In the genomic region with DNA sequence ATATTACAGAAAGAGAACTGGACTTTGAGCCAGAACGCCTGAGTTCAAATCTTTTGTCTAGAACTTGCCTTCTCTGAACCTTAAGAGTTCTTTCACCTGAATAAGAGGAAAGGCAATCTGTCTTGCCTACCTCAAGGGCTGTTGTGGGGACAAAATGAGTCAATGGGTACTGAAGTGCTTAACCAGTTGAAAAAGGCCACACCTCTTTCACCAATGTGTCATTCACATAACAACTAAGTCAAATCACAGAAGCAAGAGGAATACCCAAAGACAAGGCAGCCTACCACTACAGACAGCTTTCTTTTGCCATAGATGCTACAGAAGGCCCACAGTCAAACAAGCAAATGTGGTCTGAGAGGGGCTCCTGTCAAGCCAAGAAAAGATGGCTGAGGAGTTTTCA, we compare ENCODE assay signal across 9 cellular contexts.
DNase-seq lines count a peak whose midpoint lies in the region; ATAC-seq lines count a peak whose summit lies in the region.
"Had no signal": no experiment of that assay in that cellular context is flagged by ENCODE, and none has a peak within 500 bp of the region (broad histone marks: within the 10 kb centered on the region; RNA-seq: fewer than 3 reads in every experiment).

No MANE protein-coding gene starts in this region.

- peak overlapping the region; percentile 67 for H3K27ac Mint-ChIP-seq in activated naive CD8-positive, alpha-beta T cell
- peak overlapping the region; percentile 80 for H3K27ac Mint-ChIP-seq in stimulated activated naive CD8-positive, alpha-beta T cell treated with anti-CD3 and anti-CD28 coated beads, Interleukin-15, Interleukin-2, amounts not matched to agents 100 ng/mL and 50 ng/mL, for 24 hours

- peak; percentile 28 for DNase-seq in activated naive CD4-positive, alpha-beta T cell treated with Interleukin-2 at 50 U/mL for 16 hours
- no peak for DNase-seq in activated naive CD4-positive, alpha-beta T cell treated with anti-CD3 and anti-CD28 coated beads, Interleukin-2, amount 50 U/mL, for 16 hours
- no peak for DNase-seq in NCI-H510A (lab: John Stamatoyannopoulos, UW)
- DNase-seq: NCI-H526 had no signal

- peaks cover 48% of the 10 kb centered on the region for H3K4me1 Mint-ChIP-seq in activated naive CD8-positive, alpha-beta T cell (ENCODE audit: low read depth)
- peaks cover 66% of the 10 kb centered on the region for H3K4me1 Mint-ChIP-seq in stimulated activated naive CD8-positive, alpha-beta T cell treated with anti-CD3 and anti-CD28 coated beads, Interleukin-15, Interleukin-2, amounts not matched to agents 100 ng/mL and 50 ng/mL, for 24 hours (ENCODE audit: low read depth)

- ATAC-seq in HG02885 (IDR thresholded peaks at IDR 0.05; ENCODE audit: poor library complexity, unreplicated experiment) (peak; percentile 59), GM21381 (IDR thresholded peaks at IDR 0.05; ENCODE audit: unreplicated experiment) (no peak), GM18873 (IDR thresholded peaks at IDR 0.05; ENCODE audit: low FRiP score, unreplicated experiment) (no peak)

- no peaks in the 10 kb centered on the region for H3K27me3 Mint-ChIP-seq in activated naive CD8-positive, alpha-beta T cell
- no peaks in the 10 kb centered on the region for H3K27me3 Mint-ChIP-seq in stimulated activated naive CD8-positive, alpha-beta T cell treated with anti-CD3 and anti-CD28 coated beads, Interleukin-15, Interleukin-2, amounts not matched to agents 100 ng/mL and 50 ng/mL, for 24 hours

- peaks cover 12% of the 10 kb centered on the region for H3K36me3 Mint-ChIP-seq in activated naive CD8-positive, alpha-beta T cell
- peaks cover 32% of the 10 kb centered on the region for H3K36me3 Mint-ChIP-seq in stimulated activated naive CD8-positive, alpha-beta T cell treated with anti-CD3 and anti-CD28 coated beads, Interleukin-15, Interleukin-2, amounts not matched to agents 100 ng/mL and 50 ng/mL, for 24 hours (ENCODE audit: low read depth)

- H3K4me3 Mint-ChIP-seq in activated naive CD8-positive, alpha-beta T cell: peak overlapping the region; percentile 46
- H3K4me3 Mint-ChIP-seq in stimulated activated naive CD8-positive, alpha-beta T cell treated with anti-CD3 and anti-CD28 coated beads, Interleukin-15, Interleukin-2, amounts not matched to agents 100 ng/mL and 50 ng/mL, for 24 hours: peak overlapping the region; percentile 20

- H3K9me3 Mint-ChIP-seq in activated naive CD8-positive, alpha-beta T cell (ENCODE audit: low read depth): no peaks in the 10 kb centered on the region
- no peaks in the 10 kb centered on the region for H3K9me3 Mint-ChIP-seq in stimulated activated naive CD8-positive, alpha-beta T cell treated with anti-CD3 and anti-CD28 coated beads, Interleukin-15, Interleukin-2, amounts not matched to agents 100 ng/mL and 50 ng/mL, for 24 hours
